1 cellular context compared by ENCODE assay signal in the genomic region with DNA sequence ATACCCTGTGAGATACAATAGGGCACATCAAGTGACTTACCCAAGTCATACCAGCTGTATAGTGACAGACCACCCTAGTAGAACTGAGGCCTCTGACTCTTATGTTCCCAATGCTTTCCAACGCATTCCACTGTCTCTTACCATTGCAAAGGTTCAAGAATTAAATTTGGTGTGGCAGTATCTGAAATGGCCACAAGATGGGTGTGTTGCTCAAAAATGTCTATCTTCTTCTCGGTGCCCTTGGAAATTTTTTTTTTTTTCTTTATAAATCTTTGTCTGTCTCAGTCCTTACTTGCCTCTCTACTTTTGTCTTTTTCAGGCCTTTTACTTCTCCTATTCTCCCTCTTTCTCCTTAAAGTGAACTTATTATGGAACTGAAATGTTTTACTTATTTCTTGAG.
TF ChIP-seq lines count a peak whose summit lies in the region.

No MANE protein-coding gene starts in this region.

TF ChIP-seq in GM23338, 12 proteins besides CTCF, POLR2A, EP300 and RAD21 (continued from another document):
- TF ChIP-seq, protein P1, sequence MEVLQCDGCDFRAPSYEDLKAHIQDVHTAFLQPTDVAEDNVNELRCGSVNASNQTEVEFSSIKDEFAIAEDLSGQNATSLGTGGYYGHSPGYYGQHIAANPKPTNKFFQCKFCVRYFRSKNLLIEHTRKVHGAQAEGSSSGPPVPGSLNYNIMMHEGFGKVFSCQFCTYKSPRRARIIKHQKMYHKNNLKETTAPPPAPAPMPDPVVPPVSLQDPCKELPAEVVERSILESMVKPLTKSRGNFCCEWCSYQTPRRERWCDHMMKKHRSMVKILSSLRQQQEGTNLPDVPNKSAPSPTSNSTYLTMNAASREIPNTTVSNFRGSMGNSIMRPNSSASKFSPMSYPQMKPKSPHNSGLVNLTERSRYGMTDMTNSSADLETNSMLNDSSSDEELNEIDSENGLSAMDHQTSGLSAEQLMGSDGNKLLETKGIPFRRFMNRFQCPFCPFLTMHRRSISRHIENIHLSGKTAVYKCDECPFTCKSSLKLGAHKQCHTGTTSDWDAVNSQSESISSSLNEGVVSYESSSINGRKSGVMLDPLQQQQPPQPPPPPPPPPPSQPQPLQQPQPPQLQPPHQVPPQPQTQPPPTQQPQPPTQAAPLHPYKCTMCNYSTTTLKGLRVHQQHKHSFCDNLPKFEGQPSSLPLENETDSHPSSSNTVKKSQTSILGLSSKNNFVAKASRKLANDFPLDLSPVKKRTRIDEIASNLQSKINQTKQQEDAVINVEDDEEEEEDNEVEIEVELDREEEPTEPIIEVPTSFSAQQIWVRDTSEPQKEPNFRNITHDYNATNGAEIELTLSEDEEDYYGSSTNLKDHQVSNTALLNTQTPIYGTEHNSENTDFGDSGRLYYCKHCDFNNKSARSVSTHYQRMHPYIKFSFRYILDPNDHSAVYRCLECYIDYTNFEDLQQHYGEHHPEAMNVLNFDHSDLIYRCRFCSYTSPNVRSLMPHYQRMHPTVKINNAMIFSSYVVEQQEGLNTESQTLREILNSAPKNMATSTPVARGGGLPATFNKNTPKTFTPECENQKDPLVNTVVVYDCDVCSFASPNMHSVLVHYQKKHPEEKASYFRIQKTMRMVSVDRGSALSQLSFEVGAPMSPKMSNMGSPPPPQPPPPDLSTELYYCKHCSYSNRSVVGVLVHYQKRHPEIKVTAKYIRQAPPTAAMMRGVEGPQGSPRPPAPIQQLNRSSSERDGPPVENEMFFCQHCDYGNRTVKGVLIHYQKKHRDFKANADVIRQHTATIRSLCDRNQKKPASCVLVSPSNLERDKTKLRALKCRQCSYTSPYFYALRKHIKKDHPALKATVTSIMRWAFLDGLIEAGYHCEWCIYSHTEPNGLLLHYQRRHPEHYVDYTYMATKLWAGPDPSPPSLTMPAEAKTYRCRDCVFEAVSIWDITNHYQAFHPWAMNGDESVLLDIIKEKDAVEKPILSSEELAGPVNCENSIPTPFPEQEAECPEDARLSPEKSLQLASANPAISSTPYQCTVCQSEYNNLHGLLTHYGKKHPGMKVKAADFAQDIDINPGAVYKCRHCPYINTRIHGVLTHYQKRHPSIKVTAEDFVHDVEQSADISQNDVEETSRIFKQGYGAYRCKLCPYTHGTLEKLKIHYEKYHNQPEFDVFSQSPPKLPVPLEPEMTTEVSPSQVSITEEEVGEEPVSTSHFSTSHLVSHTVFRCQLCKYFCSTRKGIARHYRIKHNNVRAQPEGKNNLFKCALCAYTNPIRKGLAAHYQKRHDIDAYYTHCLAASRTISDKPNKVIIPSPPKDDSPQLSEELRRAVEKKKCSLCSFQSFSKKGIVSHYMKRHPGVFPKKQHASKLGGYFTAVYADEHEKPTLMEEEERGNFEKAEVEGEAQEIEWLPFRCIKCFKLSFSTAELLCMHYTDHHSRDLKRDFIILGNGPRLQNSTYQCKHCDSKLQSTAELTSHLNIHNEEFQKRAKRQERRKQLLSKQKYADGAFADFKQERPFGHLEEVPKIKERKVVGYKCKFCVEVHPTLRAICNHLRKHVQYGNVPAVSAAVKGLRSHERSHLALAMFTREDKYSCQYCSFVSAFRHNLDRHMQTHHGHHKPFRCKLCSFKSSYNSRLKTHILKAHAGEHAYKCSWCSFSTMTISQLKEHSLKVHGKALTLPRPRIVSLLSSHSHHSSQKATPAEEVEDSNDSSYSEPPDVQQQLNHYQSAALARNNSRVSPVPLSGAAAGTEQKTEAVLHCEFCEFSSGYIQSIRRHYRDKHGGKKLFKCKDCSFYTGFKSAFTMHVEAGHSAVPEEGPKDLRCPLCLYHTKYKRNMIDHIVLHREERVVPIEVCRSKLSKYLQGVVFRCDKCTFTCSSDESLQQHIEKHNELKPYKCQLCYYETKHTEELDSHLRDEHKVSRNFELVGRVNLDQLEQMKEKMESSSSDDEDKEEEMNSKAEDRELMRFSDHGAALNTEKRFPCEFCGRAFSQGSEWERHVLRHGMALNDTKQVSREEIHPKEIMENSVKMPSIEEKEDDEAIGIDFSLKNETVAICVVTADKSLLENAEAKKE (CRISPR knock-in tag; IDR thresholded peaks at IDR 0.05): no peak
- TF ChIP-seq JUNB (IDR thresholded peaks at IDR 0.05; ENCODE audit: unreplicated experiment) (no peak), ZNF114 (CRISPR knock-in tag; IDR thresholded peaks at IDR 0.05) (no peak), EZH2 (IDR thresholded peaks at IDR 0.05; ENCODE audit: low read depth, unreplicated experiment) (no peak)
